18 cellular contexts compared by ENCODE assay signal in the genomic region with DNA sequence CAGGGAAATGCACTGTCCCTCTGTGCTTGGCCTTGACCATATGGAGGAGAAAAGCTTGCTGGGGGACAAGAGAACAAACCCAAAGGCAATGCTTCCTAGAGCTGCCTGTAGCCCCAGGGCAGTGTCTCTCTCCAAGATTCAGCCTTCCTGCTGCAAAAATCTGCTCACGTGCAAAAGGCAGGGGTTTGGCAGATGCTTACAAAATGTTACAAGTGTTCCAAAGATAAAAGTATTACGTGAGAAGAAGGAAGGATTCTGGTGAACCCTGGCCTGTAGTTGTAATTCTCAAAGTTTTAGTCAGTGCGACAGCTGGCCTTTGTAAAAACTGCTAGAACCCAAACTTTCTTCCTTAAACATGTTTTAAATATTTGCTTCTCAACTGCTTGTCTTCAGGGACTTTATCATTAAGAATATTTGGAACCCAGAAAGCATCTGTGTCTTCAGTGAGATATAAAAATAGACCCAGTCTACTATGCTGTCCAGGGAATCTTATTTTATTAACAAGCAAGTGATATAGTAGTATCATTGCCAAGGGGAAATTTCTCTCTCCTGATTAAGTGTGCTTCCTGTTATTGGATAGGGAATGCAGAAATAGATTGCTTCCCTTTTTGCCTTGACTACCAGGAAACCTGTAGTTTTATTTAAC.
A peak's percentile ranks its signal among the peaks of the same experiment; 100 is the strongest.
DNase-seq lines count a peak whose midpoint lies in the region; ATAC-seq, FAIRE-seq and TF ChIP-seq lines count a peak whose summit lies in the region.
"Had no signal": no experiment of that assay in that cellular context is flagged by ENCODE, and none has a peak within 500 bp of the region (broad histone marks: within the 10 kb centered on the region; RNA-seq: fewer than 3 reads in every experiment).

No MANE protein-coding gene starts in this region.

- 62% methylated on average over 3 of the region's 3 CpGs for WGBS in mammary epithelial cell (ENCODE audit: low coverage, missing lambda C conversion rate)
- 12 to 21% methylated on average over 3 of the region's 3 CpGs for WGBS in testis, 2 donors

- H3K4me3 ChIP-seq in mammary epithelial cell (replicated peaks in 1 of 3; ENCODE audit: insufficient read depth in 1 of 3, low read depth in 2 of 3, low read length in 3 of 3) (no peak overlapping the region), bronchial epithelial cell (ENCODE audit: low read depth, low read length) (no peak overlapping the region), testis (no peak overlapping the region)

- no peak overlapping the region for H3K9ac ChIP-seq in mammary epithelial cell (ENCODE audit: insufficient read depth, low read length)
- H3K9ac ChIP-seq: parathyroid adenoma had no signal

- TF ChIP-seq CTCF in MCF 10A (IDR thresholded peaks at IDR 0.05; ENCODE audit: unreplicated experiment) (no peak), mammary epithelial cell (conservative IDR thresholded peaks at IDR 0.05 in 1 of 2, IDR thresholded peaks at IDR 0.05 in 1 of 2; ENCODE audit: extremely low read depth in 1 of 2, insufficient read depth in 1 of 2, low read depth in 1 of 2, low read length in 2 of 2) (no peak), bronchial epithelial cell (IDR thresholded peaks at IDR 0.05; ENCODE audit: insufficient read depth, low read length, severe bottlenecking) (no peak), testis (IDR thresholded peaks at IDR 0.05) (no peak)

- H3K4me3 Mint-ChIP-seq in MCF 10A (ENCODE audit: unreplicated experiment), result no peak overlapping the region

- H3K27ac ChIP-seq in mammary epithelial cell (ENCODE audit: insufficient read depth, low read depth, low read length) (no peak overlapping the region), testis (no peak overlapping the region)
- H3K27ac ChIP-seq: 22Rv1, parathyroid adenoma, WERI-Rb-1 had no signal

- H3K4me1 Mint-ChIP-seq in MCF 10A (ENCODE audit: insufficient read depth, unreplicated experiment), result peaks cover 7% of the 10 kb centered on the region

- no peaks in the 10 kb centered on the region for H3K79me2 ChIP-seq in mammary epithelial cell (ENCODE audit: insufficient read depth, low read length)
- H3K79me2 ChIP-seq: parathyroid adenoma had no signal

- H3K9me3 ChIP-seq in mammary epithelial cell (replicated peaks; ENCODE audit: insufficient read depth, low read length) (no peaks in the 10 kb centered on the region), testis (no peaks in the 10 kb centered on the region)

- no peak for TF ChIP-seq POLR2A in testis (IDR thresholded peaks at IDR 0.05)

- BruUV-seq in MCF 10A (replicated peaks; lab: Mats Ljungman, UMichigan) (no TSS peak), mammary epithelial cell (replicated peaks; lab: Mats Ljungman, UMichigan) (no TSS peak)

- POLR2A ChIA-PET in MCF 10A (lab: Yijun Ruan, JAX), result no interaction called here

- CTCF ChIA-PET in MCF 10A (lab: Yijun Ruan, JAX), result no interaction called here
- CTCF ChIA-PET in mammary epithelial cell (lab: Charles Lee; ENCODE audit: low non-redundant PET), result no interaction called here

- FAIRE-seq in bronchial epithelial cell (lab: Jason Lieb, UNC), result peak; percentile 23

- H3K36me3 ChIP-seq in mammary epithelial cell (ENCODE audit: insufficient read depth, low read length) (no peaks in the 10 kb centered on the region), bronchial epithelial cell (ENCODE audit: control insufficient read depth, insufficient read depth, low read length) (no peaks in the 10 kb centered on the region), testis (ENCODE audit: low read depth, missing control alignments) (no peaks in the 10 kb centered on the region)
- H3K36me3 ChIP-seq: WERI-Rb-1 had no signal

- intact Hi-C loops in MCF 10A (cut with micrococcal nuclease), result no loop called here
- intact Hi-C loops in mammary epithelial cell (cut with micrococcal nuclease), result loop anchor here (5.0 kb wide), 1 partner anchor 233 kb away; a partner anchor contains a TSS
- intact Hi-C loops in left cardiac atrium (cut with DNase I), result no loop called here
- intact Hi-C loops in testis (cut with DNase I; ENCODE audit: low total_unique reads), result no loop called here

- no peak overlapping the region for H3K4me2 ChIP-seq in mammary epithelial cell (ENCODE audit: insufficient read depth, low read depth, low read length)

- H2AFZ ChIP-seq in mammary epithelial cell (ENCODE audit: low read depth, low read length), result no peak overlapping the region
- H2AFZ ChIP-seq: parathyroid adenoma had no signal

- in situ Hi-C loops in mammary epithelial cell (cut with MboI; ENCODE audit: low sequenced_read_pairs in 2 of 2) (no loop called here), ACHN (cut with HindIII; ENCODE audit: low pct_ligation_motif_present, low pct_unique_long_range_greater_than_20kb, low sequenced_read_pairs) (no loop called here)

- no peaks in the 10 kb centered on the region for H3K9me3 Mint-ChIP-seq in MCF 10A (ENCODE audit: unreplicated experiment)

- H3K27ac Mint-ChIP-seq in MCF 10A (ENCODE audit: low read depth, unreplicated experiment), result no peak overlapping the region

- peaks cover 22% of the 10 kb centered on the region for H3K4me1 ChIP-seq in mammary epithelial cell (ENCODE audit: insufficient read depth, low read length)
- no peaks in the 10 kb centered on the region for H3K4me1 ChIP-seq in testis
- H3K4me1 ChIP-seq: parathyroid adenoma had no signal

- H3K27me3 ChIP-seq in mammary epithelial cell (ENCODE audit: insufficient read depth, low read length), result no peaks in the 10 kb centered on the region
- no peaks in the 10 kb centered on the region for H3K27me3 ChIP-seq in bronchial epithelial cell (ENCODE audit: control insufficient read depth, insufficient read depth, low read length)
- H3K27me3 ChIP-seq in testis, result no peaks in the 10 kb centered on the region

- ATAC-seq in left cardiac atrium (peak; percentile 41 to 57), SK-N-SH treated with all-trans-retinoic acid at 6 μM for 48 hours (no peak), HG03460 (IDR thresholded peaks at IDR 0.05; ENCODE audit: unreplicated experiment) (no peak)

- no peaks in the 10 kb centered on the region for H4K20me1 ChIP-seq in mammary epithelial cell (ENCODE audit: insufficient read depth, low read length)

- no peaks in the 10 kb centered on the region for H3K27me3 Mint-ChIP-seq in MCF 10A (ENCODE audit: insufficient read depth, unreplicated experiment)

- DNase-seq in MCF 10A (ENCODE audit: unreplicated experiment) (peak; percentile 16), mammary epithelial cell (no peak), bronchial epithelial cell (ENCODE audit: low read depth) (no peak), left cardiac atrium (no peak), testis (peak; percentile 57), ACHN (no peak)
- DNase-seq: activated effector memory CD4-positive, alpha-beta T cell treated with Interleukin-2 at 50 U/mL for 16 hours; COR-L47; GF-D8; islet precursor cell; NCI-H1694; NCI-H510A treated with DMSO at 0.1 percent for 48 hours; OCI-M1; WERI-Rb-1 had no signal

- H3K36me3 Mint-ChIP-seq in MCF 10A (ENCODE audit: insufficient read depth, unreplicated experiment), result no peaks in the 10 kb centered on the region

- dilution Hi-C loops in mammary epithelial cell (cut with HindIII; ENCODE audit: low sequenced_read_pairs), result no loop called here

TF ChIP-seq in SK-N-SH treated with all-trans-retinoic acid at 6 μM for 48 hours, 23 proteins besides CTCF, POLR2A, EP300 and RAD21 (continues in another document):
- TF ChIP-seq ZFP30 (CRISPR knock-in tag; IDR thresholded peaks at IDR 0.05) (no peak), CSDC2 (CRISPR knock-in tag; IDR thresholded peaks at IDR 0.05) (no peak), OSR1 (CRISPR knock-in tag; IDR thresholded peaks at IDR 0.05) (no peak), RARB (CRISPR knock-in tag; IDR thresholded peaks at IDR 0.05) (no peak), ARNTL (CRISPR knock-in tag; IDR thresholded peaks at IDR 0.05; ENCODE audit: borderline replicate concordance, low read depth) (no peak), ZNF70 (CRISPR knock-in tag; IDR thresholded peaks at IDR 0.05) (no peak), BACH2 (CRISPR knock-in tag; IDR thresholded peaks at IDR 0.05; ENCODE audit: borderline replicate concordance) (no peak)
- TF ChIP-seq, protein P1, sequence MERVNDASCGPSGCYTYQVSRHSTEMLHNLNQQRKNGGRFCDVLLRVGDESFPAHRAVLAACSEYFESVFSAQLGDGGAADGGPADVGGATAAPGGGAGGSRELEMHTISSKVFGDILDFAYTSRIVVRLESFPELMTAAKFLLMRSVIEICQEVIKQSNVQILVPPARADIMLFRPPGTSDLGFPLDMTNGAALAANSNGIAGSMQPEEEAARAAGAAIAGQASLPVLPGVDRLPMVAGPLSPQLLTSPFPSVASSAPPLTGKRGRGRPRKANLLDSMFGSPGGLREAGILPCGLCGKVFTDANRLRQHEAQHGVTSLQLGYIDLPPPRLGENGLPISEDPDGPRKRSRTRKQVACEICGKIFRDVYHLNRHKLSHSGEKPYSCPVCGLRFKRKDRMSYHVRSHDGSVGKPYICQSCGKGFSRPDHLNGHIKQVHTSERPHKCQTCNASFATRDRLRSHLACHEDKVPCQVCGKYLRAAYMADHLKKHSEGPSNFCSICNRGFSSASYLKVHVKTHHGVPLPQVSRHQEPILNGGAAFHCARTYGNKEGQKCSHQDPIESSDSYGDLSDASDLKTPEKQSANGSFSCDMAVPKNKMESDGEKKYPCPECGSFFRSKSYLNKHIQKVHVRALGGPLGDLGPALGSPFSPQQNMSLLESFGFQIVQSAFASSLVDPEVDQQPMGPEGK (CRISPR knock-in tag; IDR thresholded peaks at IDR 0.05; ENCODE audit: borderline replicate concordance), result no peak
- TF ChIP-seq, protein P2, sequence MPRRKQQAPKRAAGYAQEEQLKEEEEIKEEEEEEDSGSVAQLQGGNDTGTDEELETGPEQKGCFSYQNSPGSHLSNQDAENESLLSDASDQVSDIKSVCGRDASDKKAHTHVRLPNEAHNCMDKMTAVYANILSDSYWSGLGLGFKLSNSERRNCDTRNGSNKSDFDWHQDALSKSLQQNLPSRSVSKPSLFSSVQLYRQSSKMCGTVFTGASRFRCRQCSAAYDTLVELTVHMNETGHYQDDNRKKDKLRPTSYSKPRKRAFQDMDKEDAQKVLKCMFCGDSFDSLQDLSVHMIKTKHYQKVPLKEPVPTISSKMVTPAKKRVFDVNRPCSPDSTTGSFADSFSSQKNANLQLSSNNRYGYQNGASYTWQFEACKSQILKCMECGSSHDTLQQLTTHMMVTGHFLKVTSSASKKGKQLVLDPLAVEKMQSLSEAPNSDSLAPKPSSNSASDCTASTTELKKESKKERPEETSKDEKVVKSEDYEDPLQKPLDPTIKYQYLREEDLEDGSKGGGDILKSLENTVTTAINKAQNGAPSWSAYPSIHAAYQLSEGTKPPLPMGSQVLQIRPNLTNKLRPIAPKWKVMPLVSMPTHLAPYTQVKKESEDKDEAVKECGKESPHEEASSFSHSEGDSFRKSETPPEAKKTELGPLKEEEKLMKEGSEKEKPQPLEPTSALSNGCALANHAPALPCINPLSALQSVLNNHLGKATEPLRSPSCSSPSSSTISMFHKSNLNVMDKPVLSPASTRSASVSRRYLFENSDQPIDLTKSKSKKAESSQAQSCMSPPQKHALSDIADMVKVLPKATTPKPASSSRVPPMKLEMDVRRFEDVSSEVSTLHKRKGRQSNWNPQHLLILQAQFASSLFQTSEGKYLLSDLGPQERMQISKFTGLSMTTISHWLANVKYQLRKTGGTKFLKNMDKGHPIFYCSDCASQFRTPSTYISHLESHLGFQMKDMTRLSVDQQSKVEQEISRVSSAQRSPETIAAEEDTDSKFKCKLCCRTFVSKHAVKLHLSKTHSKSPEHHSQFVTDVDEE (CRISPR knock-in tag; IDR thresholded peaks at IDR 0.05), result no peak

Comparison
In these comparisons a context has a peak if more than half of its experiments do, and no peak if none do; other contexts are left out.
1. DNase-seq: peak in MCF 10A (single experiment) and testis (single experiment); none in mammary epithelial cell (single experiment), bronchial epithelial cell (single experiment), left cardiac atrium (single experiment) and ACHN (single experiment).
2. ATAC-seq: peak in left cardiac atrium (2 of 2); none in SK-N-SH treated with all-trans-retinoic acid at 6 μM for 48 hours (single experiment) and HG03460 (single experiment).